Comparison of ENCODE assay signal across 15 cellular contexts in the genomic region with DNA sequence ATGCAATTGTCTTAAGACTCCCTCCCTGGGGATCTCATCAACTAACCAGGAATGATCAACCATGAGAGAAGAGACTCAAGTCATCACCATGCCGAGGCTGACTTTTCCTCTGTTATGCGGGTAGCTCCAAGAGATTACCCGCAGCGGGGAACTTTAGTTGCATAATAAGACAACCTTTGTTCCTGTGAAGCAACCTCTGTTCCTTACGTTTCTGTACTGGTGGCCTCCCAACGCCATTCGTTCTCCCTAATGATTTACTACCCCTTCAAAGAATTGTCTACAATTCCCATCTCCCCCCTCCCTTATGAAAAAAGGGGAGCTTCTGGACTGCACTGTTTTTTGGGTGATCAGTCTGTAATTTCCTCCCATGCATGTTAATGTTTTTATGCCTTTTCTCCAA.
"Had no signal": no experiment of that assay in that cellular context is flagged by ENCODE, and none has a peak within 500 bp of the region (broad histone marks: within the 10 kb centered on the region; RNA-seq: fewer than 3 reads in every experiment).

No MANE protein-coding gene starts in this region.

- H3K9me3 ChIP-seq: tibial nerve had no signal

- H3K4me3 ChIP-seq: tibial nerve had no signal

- H3K27me3 ChIP-seq: tibial nerve had no signal

- H3K27ac ChIP-seq: tibial nerve had no signal

- FAIRE-seq: urothelium cell line had no signal

- H3K4me1 ChIP-seq: tibial nerve had no signal

- H3K36me3 ChIP-seq: tibial nerve had no signal

- ATAC-seq: activated naive CD4-positive, alpha-beta T cell treated with anti-CD3 and anti-CD28 coated beads, Interleukin-2, amount 50 U/mL, for 72 hours; activated T-helper 17 cell treated with anti-CD3 and anti-CD28 coated beads, Interleukin-2, amount 50 U/mL, for 72 hours; esophagus mucosa; left ventricle myocardium superior; natural killer cell treated with Interleukin-12 subunit alpha and Interleukin-12 subunit beta and Interleukin-15 and Interleukin-18, amount 100 ng/mL, for 72 hours had no signal

- DNase-seq: activated T-cell treated with anti-CD3 and anti-CD28 coated beads, Interleukin-2, amount 50 U/mL, for 24 hours; aorta; dermis blood vessel endothelial cell; effector memory CD4-positive, alpha-beta T cell; foreskin melanocyte; kidney glomerular epithelial cell; left ventricle myocardium superior; stimulated activated CD4-positive, alpha-beta T cell treated with anti-CD3 and anti-CD28 coated beads, Interleukin-4, amount 100 ng/mL, for 24 hours; substantia nigra had no signal
